In genomic region chr4:41713768-41714167, GRCh38 we compare ENCODE assay signal across 24 cellular contexts. TPM values are rescaled to one million over a fixed set of nuclear protein-coding genes. Genes with fewer than 3 reads are reported as not detected.
"Had no signal": no experiment of that assay in that cellular context is flagged by ENCODE, and none has a peak within 500 bp of the region (broad histone marks: within the 10 kb centered on the region; RNA-seq: fewer than 3 reads in every experiment).

No MANE protein-coding gene starts in this region.

- H3K4me3 ChIP-seq: K562, SJSA1, SK-N-MC had no signal

- ATAC-seq: HepG2, K562 had no signal

- FAIRE-seq: HepG2, K562, RCC 7860 had no signal

- DNase-seq: Kasumi-1, MM.1S, NCI-H1092 treated with DMSO at 0.1 percent for 48 hours, NCI-H1436, NCI-H2029, NCI-H2081 treated with DMSO at 0.1 percent for 48 hours, NCI-H2171, NCI-H226, NCI-H446, NCI-H510A, NCI-H524 treated with DMSO at 0.1 percent for 48 hours, NCI-H69, NCI-H774, Right ventricle myocardium superior, RPMI8226, SIG-M5 had no signal

- H3K27ac ChIP-seq: KMS-11, SJSA1, SK-N-MC had no signal

- H3K9me3 ChIP-seq: SJSA1 had no signal

- H3K36me3 ChIP-seq: SJSA1 had no signal

- H3K27me3 ChIP-seq: SJSA1 had no signal

RNA-seq across cellular contexts. Expression of gene PHOX2B, which starts 34.8 kb away (rescaled TPM):
- total RNA-seq: HepG2, HT1080, K562, Right ventricle myocardium superior, SJSA1 had no signal
- polyA plus RNA-seq: HepG2, IgD-negative memory B cell, K562 had no signal
